ENCODE assay signal across 27 cellular contexts in the genomic region with DNA sequence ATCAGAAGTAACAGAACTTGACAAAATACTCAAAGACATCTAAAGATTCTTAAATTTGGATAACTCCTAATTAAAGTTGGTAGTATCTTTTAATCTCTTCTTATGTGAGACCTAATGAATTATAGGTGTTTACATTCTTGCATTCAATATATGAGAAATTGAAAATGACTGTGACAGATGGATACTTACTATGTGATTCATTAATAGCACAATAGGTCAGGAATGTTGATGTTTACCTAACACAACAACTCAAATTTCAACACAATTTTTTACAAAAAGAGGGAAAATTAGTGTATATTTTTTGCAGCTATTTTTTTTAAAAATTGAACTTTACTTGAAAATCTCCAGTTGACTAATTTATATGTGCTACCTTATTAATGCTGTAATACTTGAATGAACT.
"Had no signal": no experiment of that assay in that cellular context is flagged by ENCODE, and none has a peak within 500 bp of the region (broad histone marks: within the 10 kb centered on the region; RNA-seq: fewer than 3 reads in every experiment).

No MANE protein-coding gene starts in this region.

- DNase-seq: cortex of kidney; effector memory CD8-positive, alpha-beta T cell; foreskin fibroblast; heart right ventricle; hippocampal formation; left cardiac atrium; left lung; mucosa of descending colon; naive B cell; pancreas; right lobe of liver; small intestine; stimulated activated CD4-positive, alpha-beta T cell treated with anti-CD3 and anti-CD28 coated beads, Interleukin-15, amount 100 ng/mL, for 24 hours; stimulated activated CD4-positive, alpha-beta T cell treated with anti-CD3 and anti-CD28 coated beads, Interleukin-2, amount 100 ng/mL, for 48 hours; stimulated activated naive B cell treated with anti-CD40 and anti-IgM and Interleukin-4, amounts not matched to agents 10 μg/mL and 1 μg/mL and 100 μg/mL, for 72 hours; stimulated activated naive CD8-positive, alpha-beta T cell treated with anti-CD3 and anti-CD28 coated beads, Interleukin-15, amount 100 ng/mL, for 72 hours; transverse colon; upper lobe of right lung; uterus had no signal

- H3K4me1 ChIP-seq: gastroesophageal sphincter, heart right ventricle, left lung, pancreas, right lobe of liver, suprapubic skin, upper lobe of right lung, uterus had no signal

- H3K4me3 Mint-ChIP-seq: effector memory CD8-positive, alpha-beta T cell; mesothelial cell of epicardium; naive B cell; natural killer cell treated with Interleukin-12 subunit alpha and Interleukin-12 subunit beta and Interleukin-15 and Interleukin-18, amount 100 ng/mL, for 72 hours; neural crest cell; stimulated activated naive B cell treated with anti-CD40 and anti-IgM and Interleukin-4, amounts not matched to agents 10 μg/mL and 1 μg/mL and 100 μg/mL, for 72 hours; stimulated activated naive CD8-positive, alpha-beta T cell treated with anti-CD3 and anti-CD28 coated beads, Interleukin-15, amount 100 ng/mL, for 72 hours had no signal

- H3K9me3 ChIP-seq: gastroesophageal sphincter, heart right ventricle, left lung, mucosa of descending colon, neutrophil, pancreas, right lobe of liver, suprapubic skin, transverse colon, upper lobe of right lung, uterus had no signal

- H3K27me3 Mint-ChIP-seq: stimulated activated naive B cell treated with anti-CD40 and anti-IgM and Interleukin-4, amounts not matched to agents 10 μg/mL and 1 μg/mL and 100 μg/mL, for 72 hours; stimulated activated naive CD8-positive, alpha-beta T cell treated with anti-CD3 and anti-CD28 coated beads, Interleukin-15, amount 100 ng/mL, for 72 hours had no signal

- H3K4me3 ChIP-seq: gastroesophageal sphincter, heart right ventricle, left lung, mucosa of descending colon, pancreas, right lobe of liver, suprapubic skin, transverse colon, upper lobe of right lung, uterus had no signal

- H3K4me1 Mint-ChIP-seq: naive B cell; neural crest cell; stimulated activated naive B cell treated with anti-CD40 and anti-IgM and Interleukin-4, amounts not matched to agents 10 μg/mL and 1 μg/mL and 100 μg/mL, for 72 hours; stimulated activated naive CD8-positive, alpha-beta T cell treated with anti-CD3 and anti-CD28 coated beads, Interleukin-15, amount 100 ng/mL, for 72 hours had no signal

- H3K27me3 ChIP-seq: gastroesophageal sphincter, heart right ventricle, left lung, neutrophil, pancreas, right lobe of liver, suprapubic skin, transverse colon, upper lobe of right lung, uterus had no signal

- H3K36me3 Mint-ChIP-seq: mesothelial cell of epicardium; naive B cell; natural killer cell treated with Interleukin-12 subunit alpha and Interleukin-12 subunit beta and Interleukin-15 and Interleukin-18, amount 100 ng/mL, for 72 hours; stimulated activated naive B cell treated with anti-CD40 and anti-IgM and Interleukin-4, amounts not matched to agents 10 μg/mL and 1 μg/mL and 100 μg/mL, for 72 hours had no signal

- H3K36me3 ChIP-seq: gastroesophageal sphincter, heart right ventricle, left lung, neutrophil, pancreas, right lobe of liver, suprapubic skin, transverse colon, upper lobe of right lung, uterus had no signal

- H3K27ac ChIP-seq: epithelial cell of prostate, gastroesophageal sphincter, heart right ventricle, left lung, neutrophil, pancreas, right lobe of liver, suprapubic skin, transverse colon, upper lobe of right lung, uterus had no signal

- H3K27ac Mint-ChIP-seq: effector memory CD8-positive, alpha-beta T cell; mesothelial cell of epicardium; natural killer cell treated with Interleukin-12 subunit alpha and Interleukin-12 subunit beta and Interleukin-15 and Interleukin-18, amount 100 ng/mL, for 72 hours; stimulated activated naive B cell treated with anti-CD40 and anti-IgM and Interleukin-4, amounts not matched to agents 10 μg/mL and 1 μg/mL and 100 μg/mL, for 72 hours; stimulated activated naive CD8-positive, alpha-beta T cell treated with anti-CD3 and anti-CD28 coated beads, Interleukin-15, amount 100 ng/mL, for 72 hours had no signal

- ATAC-seq: effector memory CD8-positive, alpha-beta T cell; esophagus mucosa; gastroesophageal sphincter; heart right ventricle; left cardiac atrium; left lung; mucosa of descending colon; natural killer cell treated with Interleukin-12 subunit alpha and Interleukin-12 subunit beta and Interleukin-15 and Interleukin-18, amount 100 ng/mL, for 72 hours; pancreas; right lobe of liver; stimulated activated naive B cell treated with anti-CD40 and anti-IgM and Interleukin-4, amounts not matched to agents 10 μg/mL and 1 μg/mL and 100 μg/mL, for 72 hours; stimulated activated naive CD8-positive, alpha-beta T cell treated with anti-CD3 and anti-CD28 coated beads, Interleukin-15, amount 100 ng/mL, for 72 hours; upper lobe of right lung had no signal

- H3K9me3 Mint-ChIP-seq: effector memory CD8-positive, alpha-beta T cell; natural killer cell treated with Interleukin-12 subunit alpha and Interleukin-12 subunit beta and Interleukin-15 and Interleukin-18, amount 100 ng/mL, for 72 hours; stimulated activated naive B cell treated with anti-CD40 and anti-IgM and Interleukin-4, amounts not matched to agents 10 μg/mL and 1 μg/mL and 100 μg/mL, for 72 hours; stimulated activated naive CD8-positive, alpha-beta T cell treated with anti-CD3 and anti-CD28 coated beads, Interleukin-15, amount 100 ng/mL, for 72 hours had no signal
